Comparison of ENCODE assay signal across 26 cellular contexts in the genomic region with DNA sequence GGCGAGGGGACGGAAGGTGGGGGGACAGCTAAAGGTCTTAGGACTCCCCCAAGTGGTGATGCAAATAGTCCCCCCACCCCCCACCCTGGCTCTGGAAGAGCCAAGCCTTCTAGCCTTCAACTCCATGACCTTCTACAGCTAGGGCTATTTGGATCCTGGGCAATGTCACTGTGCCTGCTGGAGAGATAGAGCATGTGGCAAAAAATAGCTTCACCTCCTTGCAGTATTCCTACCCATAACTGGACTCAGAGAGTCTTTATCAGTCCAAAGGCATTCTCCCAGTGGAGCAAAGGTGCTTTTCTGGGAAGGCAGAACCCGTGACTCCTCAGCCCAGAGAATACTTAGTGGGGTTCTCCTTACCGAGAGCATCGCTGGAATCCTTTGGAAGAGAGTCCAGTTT. TPM values are rescaled to one million over a fixed set of nuclear protein-coding genes. Genes with fewer than 3 reads are reported as not detected.
DNase-seq lines count a peak whose midpoint lies in the region; ATAC-seq, FAIRE-seq and TF ChIP-seq lines count a peak whose summit lies in the region.
"Had no signal": no experiment of that assay in that cellular context is flagged by ENCODE, and none has a peak within 500 bp of the region (broad histone marks: within the 10 kb centered on the region; RNA-seq: fewer than 3 reads in every experiment).

No MANE protein-coding gene starts in this region.

- peak; percentile 4 for TF ChIP-seq CTCF in GM12864 (IDR thresholded peaks at IDR 0.05; ENCODE audit: low read depth, low read length, missing control alignments)
- TF ChIP-seq CTCF in K562 (IDR thresholded peaks at IDR 0.05 in 2 of 3, conservative IDR thresholded peaks at IDR 0.05 in 1 of 3; ENCODE audit: insufficient read depth in 2 of 3, low read depth in 1 of 3, low read length in 3 of 3) = peak in 2 of 3 experiments; percentile 13 to 27; a peak in 1 of 6 replicates
- TF ChIP-seq CTCF in stomach (IDR thresholded peaks at IDR 0.05) = no peak
- TF ChIP-seq CTCF in ascending aorta (IDR thresholded peaks at IDR 0.05) = no peak
- TF ChIP-seq CTCF in upper lobe of left lung (IDR thresholded peaks at IDR 0.05) = no peak

- H3K9me3 Mint-ChIP-seq in CD4-positive, alpha-beta memory T cell = no peaks in the 10 kb centered on the region
- H3K9me3 Mint-ChIP-seq: activated CD8-positive, alpha-beta T cell treated with anti-CD3 and anti-CD28 coated beads for 36 hours; activated T-helper 1 cell treated with anti-CD3 and anti-CD28 coated beads, Interleukin-12 subunit alpha, Interleukin-12 subunit beta, Interleukin-2, Interleukin-4 antibody, amounts not matched to agents 30 ng/mL and 10 ng/mL and 1 ng/mL, durations not matched to agents 14 hours and 24 hours and 36 hours; stimulated activated naive CD8-positive, alpha-beta T cell treated with anti-CD3 and anti-CD28 coated beads, Interleukin-15, amount 100 ng/mL, for 72 hours had no signal

- no peak overlapping the region for H3K4me2 ChIP-seq in K562 (ENCODE audit: insufficient read depth, low read length)

- H3K79me2 ChIP-seq in K562 (ENCODE audit: control insufficient read depth, insufficient read depth, low read length) = no peaks in the 10 kb centered on the region

- no peak for FAIRE-seq in K562 (lab: Jason Lieb, UNC)
- FAIRE-seq: H1, pancreas had no signal

- no peak overlapping the region for H3K27ac ChIP-seq in K562 (ENCODE audit: extremely low read depth, low read depth, low read length)
- H3K27ac ChIP-seq in right cardiac atrium (ENCODE audit: low read length) = peak overlapping the region; percentile 93
- peak overlapping the region; percentile 1 to 70 (median 36) for H3K27ac ChIP-seq in stomach
- H3K27ac ChIP-seq in ascending aorta = no peak overlapping the region
- peak overlapping the region in 2 of 4 donors; percentile 15 to 38 for H3K27ac ChIP-seq in upper lobe of left lung
- no peak overlapping the region for H3K27ac ChIP-seq in CD4-positive, alpha-beta memory T cell (ENCODE audit: low read depth, low read length)
- H3K27ac ChIP-seq: pancreas, tibial artery had no signal

- TF ChIP-seq POLR2A in K562 (conservative IDR thresholded peaks at IDR 0.05) = no peak
- no peak for TF ChIP-seq POLR2A in stomach (IDR thresholded peaks at IDR 0.05)
- TF ChIP-seq POLR2A in upper lobe of left lung (IDR thresholded peaks at IDR 0.05) = no peak

- CTCF ChIA-PET in K562 (lab: Yijun Ruan, JAX; ENCODE audit: low intra/inter-chr PET ratio) = no interaction called here
- CTCF ChIA-PET in CD4-positive, alpha-beta memory T cell (lab: Charles Lee; ENCODE audit: partially characterized antibody) = no interaction called here

- H3K4me3 ChIP-seq in GM12864 (ENCODE audit: low read depth, low read length) (no peak overlapping the region), K562 (no peak overlapping the region), right cardiac atrium (ENCODE audit: low read length) (no peak overlapping the region), stomach (no peak overlapping the region), ascending aorta (no peak overlapping the region), upper lobe of left lung (no peak overlapping the region)
- H3K4me3 ChIP-seq in CD4-positive, alpha-beta memory T cell (ENCODE audit: low read length in 2 of 2) = no peak overlapping the region
- H3K4me3 ChIP-seq: dorsolateral prefrontal cortex, lung, MG63, pancreas, tibial artery had no signal

- H3K27me3 ChIP-seq in K562 (ENCODE audit: control insufficient read depth in 2 of 2, insufficient read depth in 2 of 2, low read length in 2 of 2) (no peaks in the 10 kb centered on the region; a peak in 1 of 5 replicates), right cardiac atrium (ENCODE audit: control insufficient read depth, insufficient read depth) (no peaks in the 10 kb centered on the region), stomach (no peaks in the 10 kb centered on the region), ascending aorta (no peaks in the 10 kb centered on the region), upper lobe of left lung (no peaks in the 10 kb centered on the region)
- H3K27me3 ChIP-seq in CD4-positive, alpha-beta memory T cell (ENCODE audit: insufficient read depth, low read length) = no peaks in the 10 kb centered on the region
- H3K27me3 ChIP-seq: dorsolateral prefrontal cortex, pancreas had no signal

- peaks cover 13 to 14% of the 10 kb centered on the region in 2 donors for H3K27me3 Mint-ChIP-seq in CD4-positive, alpha-beta memory T cell

- H3K4me1 ChIP-seq in K562 (replicated peaks in 1 of 2; ENCODE audit: control insufficient read depth in 2 of 2, insufficient read depth in 2 of 2, low read length in 2 of 2) = peaks cover 0 to 27% of the 10 kb centered on the region in 2 experiments; a peak in 2 of 5 replicates
- peaks cover 9% of the 10 kb centered on the region for H3K4me1 ChIP-seq in right cardiac atrium (ENCODE audit: control insufficient read depth, insufficient read depth, low read length)
- H3K4me1 ChIP-seq in stomach = peaks cover 8 to 48% (median 19%) of the 10 kb centered on the region in 4 donors
- H3K4me1 ChIP-seq in ascending aorta = no peaks in the 10 kb centered on the region
- peaks cover 0 to 23% (median 14%) of the 10 kb centered on the region in 4 donors for H3K4me1 ChIP-seq in upper lobe of left lung
- H3K4me1 ChIP-seq in CD4-positive, alpha-beta memory T cell (ENCODE audit: insufficient read depth, low read length) = no peaks in the 10 kb centered on the region
- H3K4me1 ChIP-seq: pancreas, tibial artery had no signal

- no peak; the same call in 1 of the 3 replicates for ATAC-seq in K562
- peak; percentile 59 to 77 for ATAC-seq in right cardiac atrium
- ATAC-seq in upper lobe of left lung (ENCODE audit: low FRiP score in 2 of 2) = no peak
- ATAC-seq: activated CD8-positive, alpha-beta T cell treated with anti-CD3 and anti-CD28 coated beads for 36 hours; stimulated activated naive CD8-positive, alpha-beta T cell treated with anti-CD3 and anti-CD28 coated beads, Interleukin-15, amount 100 ng/mL, for 72 hours had no signal

- TF ChIP-seq EP300 in K562 (IDR thresholded peaks at IDR 0.05; ENCODE audit: low read length) (no peak), stomach (IDR thresholded peaks at IDR 0.05) (no peak), upper lobe of left lung (IDR thresholded peaks at IDR 0.05) (no peak)

- H3K9me3 ChIP-seq in K562 (replicated peaks; ENCODE audit: control insufficient read depth, insufficient read depth, low read depth, low read length) (no peaks in the 10 kb centered on the region), right cardiac atrium (ENCODE audit: control insufficient read depth, low read length) (no peaks in the 10 kb centered on the region), stomach (no peaks in the 10 kb centered on the region), ascending aorta (no peaks in the 10 kb centered on the region), upper lobe of left lung (no peaks in the 10 kb centered on the region)
- no peaks in the 10 kb centered on the region for H3K9me3 ChIP-seq in CD4-positive, alpha-beta memory T cell (ENCODE audit: control insufficient read depth in 1 of 2, low read length in 2 of 2)
- H3K9me3 ChIP-seq: MG63, pancreas, tibial artery had no signal

- POLR2A ChIA-PET in K562 (lab: Yijun Ruan, JAX) = no interaction called here
- POLR2A ChIA-PET in CD4-positive, alpha-beta memory T cell (lab: Charles Lee; ENCODE audit: partially characterized antibody) = no interaction called here

- H3K36me3 ChIP-seq in K562 (ENCODE audit: control insufficient read depth, insufficient read depth, low read length) (no peaks in the 10 kb centered on the region), stomach (no peaks in the 10 kb centered on the region), ascending aorta (no peaks in the 10 kb centered on the region), upper lobe of left lung (no peaks in the 10 kb centered on the region)
- H3K36me3 ChIP-seq in CD4-positive, alpha-beta memory T cell (ENCODE audit: insufficient read depth, low read length) = no peaks in the 10 kb centered on the region
- H3K36me3 ChIP-seq: MG63, pancreas, tibial artery had no signal

- H3K9ac ChIP-seq in K562 (ENCODE audit: insufficient read depth in 1 of 2, low read depth in 2 of 2, low read length in 2 of 2) = no peak overlapping the region

- no peak for DNase-seq in GM12864 (ENCODE audit: low read depth)
- no peak for DNase-seq in K562 (ENCODE audit: extremely low read depth in 1 of 4, low spot score in 3 of 4)
- DNase-seq in right cardiac atrium = no peak
- DNase-seq in stomach = no peak
- no peak for DNase-seq in ascending aorta (ENCODE audit: low spot score in 2 of 2)
- no peak for DNase-seq in upper lobe of left lung
- DNase-seq in CD4-positive, alpha-beta memory T cell = no peak
- DNase-seq: ACHN; activated CD8-positive, alpha-beta memory T cell treated with anti-CD3 and anti-CD28 coated beads, Interleukin-2, amount 50 U/mL, for 48 hours; activated CD8-positive, alpha-beta T cell treated with anti-CD3 and anti-CD28 coated beads for 36 hours; activated naive CD4-positive, alpha-beta T cell treated with Interleukin-2 at 50 U/mL for 16 hours; DMS79; foreskin melanocyte; MG63; NCI-H2029 treated with DMSO at 0.1 percent for 48 hours; NCI-H526; NK-92 treated with Interleukin-12 subunit alpha and Interleukin-12 subunit beta, amount 100 ng/mL, for 24 hours; SHP77; stimulated activated CD8-positive, alpha-beta memory T cell treated with anti-CD3 and anti-CD28 coated beads, Interleukin-4, amount 100 ng/mL, for 48 hours; stimulated activated naive CD8-positive, alpha-beta T cell treated with anti-CD3 and anti-CD28 coated beads, Interleukin-15, amount 100 ng/mL, for 72 hours had no signal

- no peaks in the 10 kb centered on the region for H3K4me1 Mint-ChIP-seq in CD4-positive, alpha-beta memory T cell
- H3K4me1 Mint-ChIP-seq: stimulated activated naive CD8-positive, alpha-beta T cell treated with anti-CD3 and anti-CD28 coated beads, Interleukin-15, amount 100 ng/mL, for 72 hours had no signal

- H3K4me3 Mint-ChIP-seq in CD4-positive, alpha-beta memory T cell = no peak overlapping the region
- H3K4me3 Mint-ChIP-seq: activated CD8-positive, alpha-beta T cell treated with anti-CD3 and anti-CD28 coated beads for 36 hours; activated T-helper 1 cell treated with anti-CD3 and anti-CD28 coated beads, Interleukin-12 subunit alpha, Interleukin-12 subunit beta, Interleukin-2, Interleukin-4 antibody, amounts not matched to agents 30 ng/mL and 10 ng/mL and 1 ng/mL, durations not matched to agents 14 hours and 24 hours and 36 hours; stimulated activated naive CD8-positive, alpha-beta T cell treated with anti-CD3 and anti-CD28 coated beads, Interleukin-15, amount 100 ng/mL, for 72 hours had no signal

- H4K20me1 ChIP-seq in K562 (replicated peaks; ENCODE audit: control insufficient read depth, insufficient read depth, low read length) = no peaks in the 10 kb centered on the region

- no TSS peak for BruUV-seq in K562 (replicated peaks; lab: Mats Ljungman, UMichigan)

- WGBS in K562 (ENCODE audit: insufficient coverage, low coverage, missing lambda C conversion rate) = 54% methylated on average over 5 of the region's 5 CpGs
- 72% methylated on average over 5 of the region's 5 CpGs for WGBS in right cardiac atrium
- WGBS in stomach, 5 donors = 73 to 93% (median 84%) methylated on average over 5 of the region's 5 CpGs
- WGBS in upper lobe of left lung, 2 donors = 91 to 94% methylated on average over 5 of the region's 5 CpGs

- H3K36me3 Mint-ChIP-seq in CD4-positive, alpha-beta memory T cell = no peaks in the 10 kb centered on the region

- intact Hi-C loops in K562 (cut with micrococcal nuclease) = no loop called here
- intact Hi-C loops in right cardiac atrium (cut with DNase I) = no loop called here
- intact Hi-C loops in stomach (cut with DNase I; ENCODE audit: low total_unique reads) = no loop called here
- intact Hi-C loops in ascending aorta (cut with DNase I) = no loop called here
- intact Hi-C loops in CD4-positive, alpha-beta memory T cell (cut with micrococcal nuclease) = no loop called here

- no peak for TF ChIP-seq RAD21 in K562 (CRISPR knock-in tag; conservative IDR thresholded peaks at IDR 0.05 in 1 of 2, IDR thresholded peaks at IDR 0.05 in 1 of 2)

- in situ Hi-C loops in K562 (cut with MboI) = no loop called here

- no peaks in the 10 kb centered on the region for H3K9me1 ChIP-seq in K562 (ENCODE audit: control insufficient read depth, insufficient read depth, low read length)

- H3K27ac Mint-ChIP-seq in CD4-positive, alpha-beta memory T cell = no peak overlapping the region
- H3K27ac Mint-ChIP-seq: activated CD8-positive, alpha-beta T cell treated with anti-CD3 and anti-CD28 coated beads for 36 hours; activated T-helper 1 cell treated with anti-CD3 and anti-CD28 coated beads, Interleukin-12 subunit alpha, Interleukin-12 subunit beta, Interleukin-2, Interleukin-4 antibody, amounts not matched to agents 30 ng/mL and 10 ng/mL and 1 ng/mL, durations not matched to agents 14 hours and 24 hours and 36 hours; stimulated activated naive CD8-positive, alpha-beta T cell treated with anti-CD3 and anti-CD28 coated beads, Interleukin-15, amount 100 ng/mL, for 72 hours had no signal

- peak overlapping the region; percentile 72; the same call in 1 of the 2 replicates for H2AFZ ChIP-seq in K562 (ENCODE audit: low read depth, low read length)

RNA-seq across cellular contexts. Expression of a gene that starts 48.9 kb away (rescaled TPM):
- 34.1 and 39.8 TPM in 2 replicates for total RNA-seq in K562 (2011; cell fraction: chromatin; rRNA removed; ENCODE audit: low replicate concordance)
- total RNA-seq in K562 (2011; cell fraction: nucleolus; rRNA removed) = 20.5 and 21.1 TPM in 2 replicates
- 24.4 and 30.4 TPM in 2 replicates for total RNA-seq in K562 (2011; cell fraction: nucleoplasm; rRNA removed)
- total RNA-seq in K562 (2014; rRNA removed) (8.6 and 10.9 TPM in 2 replicates), K562 (2014; rRNA removed; fragmentation: Illumina TruSeq; extraction: Trizol) (7.1 TPM in 2 replicates), K562 (2015; rRNA removed; fragmentation: Illumina TruSeq; extraction: Trizol) (7.3 and 8.1 TPM in 2 replicates), K562 (2021) (23.3 and 29.0 TPM in 2 replicates), right cardiac atrium (10 to 100 TPM; 11.9 to 17.5 (median 13.6) TPM), stomach (10 to 100 TPM in 3 of 5 donors, 1 to 10 TPM in 2; 4.1 to 59.7 (median 17.1) TPM), ascending aorta (0.96 TPM), upper lobe of left lung (10 to 100 TPM in 2 of 6 donors, 1 to 10 TPM in 4; 3.8 to 21.0 (median 9.1) TPM)
- polyA plus RNA-seq in K562 (2011; rRNA removed) (2.8 and 3.0 TPM in 2 replicates), K562 (2014; fragmentation: Illumina TruSeq; extraction: Trizol) (11.6 and 11.7 TPM in 2 replicates), K562 (2014; fragmentation: Nextera tagmentation; extraction: Ambion mirVana) (1 to 10 TPM; 2.5 to 6.3 TPM), K562 (2014; rRNA removed) (8.7 and 8.8 TPM in 2 replicates), right cardiac atrium (4.5 TPM), stomach (1 to 10 TPM; 1.2 to 2.4 (median 1.7) TPM)
- 2.2 and 2.6 TPM in 2 replicates for polyA plus RNA-seq in K562 (2011; cell fraction: cytosol; rRNA removed)
- 13.0 and 17.4 TPM in 2 replicates for polyA plus RNA-seq in K562 (2011; cell fraction: nucleus; rRNA removed)
- polyA plus RNA-seq in K562 (2012) = 6.4 and 8.1 TPM in 2 replicates
- polyA minus RNA-seq in K562 (2011; rRNA and poly(A)+ RNA removed) = 7.3 and 7.7 TPM in 2 replicates
- polyA minus RNA-seq in K562 (2011; cell fraction: cytosol; rRNA and poly(A)+ RNA removed) = 8.8 and 11.6 TPM in 2 replicates
- 9.4 and 10.8 TPM in 2 replicates for polyA minus RNA-seq in K562 (2011; cell fraction: nucleus; rRNA and poly(A)+ RNA removed)
- total RNA-seq in CD4-positive, alpha-beta memory T cell = 1 to 10 TPM; 3.3 to 3.6 TPM
- 1 to 10 TPM in 1 of 2 donors, under 1 TPM in 1; 0.29 to 3.0 TPM for polyA plus RNA-seq in CD4-positive, alpha-beta memory T cell

Comparison
In these comparisons a context has a peak if more than half of its experiments do, and no peak if none do; other contexts are left out.
1. CTCF ChIP-seq: peak in GM12864 (single experiment) and K562 (2 of 3); none in stomach (0 of 7), ascending aorta (0 of 3) and upper lobe of left lung (0 of 6).
2. ATAC-seq: peak in right cardiac atrium (2 of 2); none in K562 (single experiment) and upper lobe of left lung (0 of 2).
3. H3K27ac ChIP-seq: peak in right cardiac atrium (single experiment) and stomach (5 of 5); none in K562 (single experiment), ascending aorta (0 of 2) and CD4-positive, alpha-beta memory T cell (single experiment).